In the genomic region with DNA sequence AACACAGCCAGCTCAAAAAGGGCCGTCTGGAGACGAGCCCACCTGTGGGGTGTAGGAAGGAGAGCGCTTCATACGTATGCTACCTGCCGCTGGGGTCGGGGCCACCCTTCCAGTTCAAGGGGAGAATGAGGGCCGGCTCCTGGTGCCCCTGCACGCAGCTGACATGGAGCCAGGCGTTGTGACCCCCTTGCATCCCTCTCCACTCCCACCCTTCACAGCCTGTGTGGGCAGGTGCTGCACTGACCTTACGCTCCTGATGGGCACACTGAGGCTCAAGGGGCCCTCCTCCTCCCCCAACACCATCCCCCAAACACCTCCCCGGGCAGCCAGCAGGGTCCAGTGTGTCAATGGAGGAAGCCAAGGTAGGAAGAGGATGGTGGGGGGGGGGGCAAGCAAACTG, we compare ENCODE assay signal across 9 cellular contexts. TPM values are rescaled to one million over a fixed set of nuclear protein-coding genes. Genes with fewer than 3 reads are reported as not detected.
DNase-seq lines count a peak whose midpoint lies in the region; FAIRE-seq and TF ChIP-seq lines count a peak whose summit lies in the region.
"Not testable (repeated sequence)": the region's sequence is repeated elsewhere in the genome, so short reads cannot be mapped to it uniquely, and the experiment has no call there.
"Had no signal": no experiment of that assay in that cellular context is flagged by ENCODE, and none has a peak within 500 bp of the region (broad histone marks: within the 10 kb centered on the region; RNA-seq: fewer than 3 reads in every experiment).

No MANE protein-coding gene starts in this region.

- H3K27me3 ChIP-seq in ACC112 (ENCODE audit: insufficient read depth, low read length); HUES48 (ENCODE audit: control insufficient read depth, insufficient read depth, low read length); adipocyte (replicated peaks; ENCODE audit: control insufficient read depth, insufficient read depth, low read length); H1 (replicated peaks in 1 of 4; ENCODE audit: control insufficient read depth in 3 of 4, extremely low read depth in 1 of 4, insufficient read depth in 3 of 4, low read length in 3 of 4); right atrium auricular region; rectal smooth muscle tissue (ENCODE audit: control insufficient read depth, insufficient read depth, low read length); thyroid gland: not testable (repeated sequence)

- H3K4me1 ChIP-seq in ACC112 (ENCODE audit: control insufficient read depth, insufficient read depth, low read length, unreplicated experiment) (peaks cover 29% of the 10 kb centered on the region), adipocyte (ENCODE audit: control insufficient read depth, insufficient read depth, low read length) (peaks cover 38% of the 10 kb centered on the region), H1 (replicated peaks in 1 of 4; ENCODE audit: control insufficient read depth in 3 of 4, insufficient read depth in 4 of 4, low read length in 3 of 4) (peaks cover 0 to 23% (median 14%) of the 10 kb centered on the region in 4 experiments; a peak in 6 of 7 replicates), right atrium auricular region (peaks cover 0 to 77% of the 10 kb centered on the region in 2 donors), rectal smooth muscle tissue (ENCODE audit: control insufficient read depth, insufficient read depth, low read length) (peaks cover 40% of the 10 kb centered on the region), thyroid gland (peaks cover 21 to 57% of the 10 kb centered on the region in 2 donors)
- not testable (repeated sequence) for H3K4me1 ChIP-seq in HUES48 (ENCODE audit: control insufficient read depth, insufficient read depth, low read length)

- H3K27me3 Mint-ChIP-seq in mesothelial cell of epicardium (ENCODE audit: low read depth): not testable (repeated sequence)

- not testable (repeated sequence) for H2BK12ac ChIP-seq in H1 (ENCODE audit: low read depth, low read length)

- not testable (repeated sequence) for H3K23me2 ChIP-seq in H1 (ENCODE audit: low read depth, low read length)

- not testable (repeated sequence) for H3K9ac ChIP-seq in HUES48 (ENCODE audit: low read depth, low read length); H1 (replicated peaks in 1 of 4; ENCODE audit: extremely low read depth in 1 of 4, low read depth in 3 of 4, low read length in 3 of 4); rectal smooth muscle tissue (ENCODE audit: low read length)
- H3K9ac ChIP-seq in adipocyte (ENCODE audit: low read length): peak overlapping the region; percentile 76

- H3K14ac ChIP-seq in H1 (ENCODE audit: insufficient read length): not testable (repeated sequence)

- H3K9me3 ChIP-seq in HUES48 (ENCODE audit: control insufficient read depth, insufficient read depth, low read length); adipocyte (ENCODE audit: control insufficient read depth, low read length); H1 (ENCODE audit: insufficient read depth in 2 of 2, low read depth in 1 of 2, low read length in 1 of 2); right atrium auricular region; thyroid gland: not testable (repeated sequence)

- not testable (repeated sequence) for H3K23ac ChIP-seq in H1 (ENCODE audit: insufficient read length)

- H4K8ac ChIP-seq in H1 (ENCODE audit: extremely low read depth, insufficient read depth, low read length): 0 out of 2 replicates have a peak overlapping the region, but pooled peaks have one; percentile 22

- H3K79me1 ChIP-seq in H1 (ENCODE audit: low read depth, low read length): not testable (repeated sequence)

- H2BK20ac ChIP-seq in H1 (ENCODE audit: low read length): not testable (repeated sequence)

- H3K36me3 Mint-ChIP-seq in mesothelial cell of epicardium: not testable (repeated sequence)

- H3K27ac ChIP-seq in ACC112 (ENCODE audit: low read depth, low read length): peak overlapping the region; percentile 78
- H3K27ac ChIP-seq in HUES48 (ENCODE audit: low read depth, low read length): peak overlapping the region; percentile 91
- H3K27ac ChIP-seq in H1 (ENCODE audit: low read depth, low read length): 0 out of 2 replicates have a peak overlapping the region, but pooled peaks have one; percentile 58
- H3K27ac ChIP-seq in right atrium auricular region: peak overlapping the region; percentile 94 to 95
- peak overlapping the region; percentile 98 for H3K27ac ChIP-seq in rectal smooth muscle tissue (ENCODE audit: low read depth, low read length)
- H3K27ac ChIP-seq in thyroid gland: peak overlapping the region in 2 of 3 donors; percentile 82 to 87

- H3K4me3 ChIP-seq in ACC112 (ENCODE audit: low read depth, low read length) (peak overlapping the region; percentile 61), adipocyte (ENCODE audit: low read length) (peak overlapping the region; percentile 37), H1 (ENCODE audit: extremely low read depth in 1 of 4, insufficient read depth in 2 of 4, low read depth in 3 of 4, low read length in 4 of 4) (peak overlapping the region in 1 of 4 experiments; percentile 26; a peak in 1 of 8 replicates), right atrium auricular region (peak overlapping the region; percentile 22 to 41), rectal smooth muscle tissue (ENCODE audit: low read length) (peak overlapping the region; percentile 41)
- not testable (repeated sequence) for H3K4me3 ChIP-seq in HUES48 (ENCODE audit: low read depth, low read length); thyroid gland (replicated peaks in 1 of 3)

- intact Hi-C loops in thyroid gland (cut with DNase I): not testable (repeated sequence)

- not testable (repeated sequence) for H3K56ac ChIP-seq in H1 (replicated peaks; ENCODE audit: insufficient read length, low read depth, low read length)

- TF ChIP-seq POLR2A in H1 (IDR thresholded peaks at IDR 0.05; ENCODE audit: control extremely low read depth in 1 of 2, low read depth in 2 of 2, low read length in 2 of 2); thyroid gland (IDR thresholded peaks at IDR 0.05): not testable (repeated sequence)

- not testable (repeated sequence) for H3K36me3 ChIP-seq in ACC112 (ENCODE audit: insufficient read depth, low read length); HUES48 (ENCODE audit: control insufficient read depth, insufficient read depth, low read length); adipocyte (ENCODE audit: control insufficient read depth, insufficient read depth, low read length, severe bottlenecking); H1 (ENCODE audit: control insufficient read depth in 2 of 4, insufficient read depth in 4 of 4, low read length in 3 of 4); right atrium auricular region; rectal smooth muscle tissue (ENCODE audit: control insufficient read depth, insufficient read depth, low read length); thyroid gland

- peak overlapping the region; percentile 34 to 44; a peak in 1 of 4 replicates for H3K4me2 ChIP-seq in H1 (ENCODE audit: insufficient read depth in 1 of 2, low read depth in 2 of 2, low read length in 2 of 2)

- not testable (repeated sequence) for TF ChIP-seq CTCF in H1 (IDR thresholded peaks at IDR 0.05; ENCODE audit: control extremely low read depth in 1 of 3, insufficient read depth in 1 of 3, low read depth in 1 of 3, low read length in 3 of 3); right atrium auricular region (IDR thresholded peaks at IDR 0.05); mesothelial cell of epicardium (IDR thresholded peaks at IDR 0.05; ENCODE audit: unreplicated experiment); thyroid gland (IDR thresholded peaks at IDR 0.05)

- 0 out of 2 replicates have a peak overlapping the region, but pooled peaks have one; percentile 60 for H2BK5ac ChIP-seq in H1 (ENCODE audit: low read depth, low read length)

- peak overlapping the region; percentile 52 for H3K4me3 Mint-ChIP-seq in mesothelial cell of epicardium

- H2AK5ac ChIP-seq in H1 (ENCODE audit: low read depth, low read length): not testable (repeated sequence)

- H3K79me2 ChIP-seq in ACC112 (ENCODE audit: control insufficient read depth, insufficient read depth, low read length, unreplicated experiment): peaks cover 41% of the 10 kb centered on the region
- peaks cover 0 to 22% of the 10 kb centered on the region in 2 experiments; a peak in 2 of 4 replicates for H3K79me2 ChIP-seq in H1 (ENCODE audit: control insufficient read depth in 1 of 2, insufficient read depth in 2 of 2, low read length in 2 of 2)

- H2BK15ac ChIP-seq in H1 (ENCODE audit: low read length): not testable (repeated sequence)

- H3K18ac ChIP-seq in H1 (ENCODE audit: extremely low read depth, low read length): not testable (repeated sequence)

- DNase-seq in adipocyte (ENCODE audit: low read depth); H1 (ENCODE audit: low read depth in 1 of 2, low spot score in 2 of 2); right atrium auricular region (ENCODE audit: low spot score); mesothelial cell of epicardium (ENCODE audit: low spot score in 2 of 2, unreplicated experiment in 2 of 2); thyroid gland: not testable (repeated sequence)

- peak overlapping the region; percentile 35 for H4K5ac ChIP-seq in H1 (ENCODE audit: insufficient read length, low read depth, low read length)

- peaks cover 32% of the 10 kb centered on the region for H3K4me1 Mint-ChIP-seq in mesothelial cell of epicardium

- H2AFZ ChIP-seq in ACC112 (ENCODE audit: low read length, unreplicated experiment); H1 (ENCODE audit: low read length): not testable (repeated sequence)

- H2BK120ac ChIP-seq in H1 (replicated peaks; ENCODE audit: low read depth, low read length): not testable (repeated sequence)

- not testable (repeated sequence) for H3K9me3 Mint-ChIP-seq in mesothelial cell of epicardium

- not testable (repeated sequence) for FAIRE-seq in H1 (lab: Jason Lieb, UNC)

- POLR2A ChIA-PET in H1 (lab: Charles Lee; ENCODE audit: partially characterized antibody): interaction anchor here (0.6 to 1.5 kb wide), 5 partner anchors 20 to 96 kb away, joined by 3 to 4 read pairs (median 3); a partner anchor contains a TSS

- TF ChIP-seq EP300 in H1 (IDR thresholded peaks at IDR 0.05; ENCODE audit: borderline replicate concordance in 1 of 2, low read depth in 2 of 2, low read length in 2 of 2): not testable (repeated sequence)

- H4K91ac ChIP-seq in H1 (replicated peaks; ENCODE audit: insufficient read length, low read length): not testable (repeated sequence)

- H3K4ac ChIP-seq in H1 (replicated peaks; ENCODE audit: insufficient read length, low read depth, low read length): not testable (repeated sequence)

- peak overlapping the region; percentile 92 for H3K27ac Mint-ChIP-seq in mesothelial cell of epicardium

- CTCF ChIA-PET in H1 (lab: Charles Lee; ENCODE audit: partially characterized antibody): not testable (repeated sequence)

- H4K20me1 ChIP-seq in H1 (replicated peaks in 1 of 2; ENCODE audit: control insufficient read depth in 1 of 2, insufficient read depth in 2 of 2, low read length in 2 of 2): not testable (repeated sequence)

- 70% methylated on average over 7 of the region's 11 CpGs; no CpG with 5 or more reads in 1 of the 2 experiments for WGBS in H1 (ENCODE audit: extremely low coverage in 1 of 2, insufficient coverage in 1 of 2, insufficient read length in 1 of 2, insufficient replicate concordance in 2 of 2, low coverage in 1 of 2, low lambda C conversion rate in 2 of 2, missing lambda C conversion rate in 1 of 2), 2 experiments
- WGBS in thyroid gland, 2 donors: 64 to 73% methylated on average over 3 to 8 of the region's 11 CpGs

- not testable (repeated sequence) for TF ChIP-seq RAD21 in H1 (IDR thresholded peaks at IDR 0.05 in 1 of 2, conservative IDR thresholded peaks at IDR 0.05 in 1 of 2; ENCODE audit: low read depth in 2 of 2, low read length in 2 of 2)

RNA-seq across cellular contexts. Expression of a gene that starts 10.1 kb away (rescaled TPM):
- 52.7 and 63.5 TPM in 2 replicates for total RNA-seq in H1 (2021; fragmentation: NEBNext Ultra II Directional; extraction: Animal tissue kit (Norgen Biotek cat#: 25700))
- polyA plus RNA-seq in H1 (2011; rRNA removed): 40.6 and 59.4 TPM in 2 replicates
- polyA plus RNA-seq in H1 (2011; cell fraction: cytosol; rRNA removed): 50.0 TPM
- polyA plus RNA-seq in H1 (2011; cell fraction: nucleus; rRNA removed): 380 TPM
- polyA plus RNA-seq in H1 (2012, experiment 1 of 2): 37.9 to 66.9 TPM (median 59.1 TPM) in 4 replicates
- 29.8 TPM for polyA plus RNA-seq in H1 (2012, experiment 2 of 2)
- 28.9 TPM for polyA plus RNA-seq in H1 (2013, experiment 1 of 2)
- 27.1 TPM for polyA plus RNA-seq in H1 (2013, experiment 2 of 2)
- 24.8 and 36.2 TPM in 2 replicates for polyA minus RNA-seq in H1 (2011; rRNA and poly(A)+ RNA removed)
- 37.0 TPM for polyA minus RNA-seq in H1 (2011; cell fraction: cytosol; rRNA and poly(A)+ RNA removed)
- 106 TPM for polyA minus RNA-seq in H1 (2011; cell fraction: nucleus; rRNA and poly(A)+ RNA removed)
- total RNA-seq in right atrium auricular region: 100 to 1,000 TPM; 218 to 276 TPM
- 173 to 183 TPM (median 175 TPM) in 3 replicates for total RNA-seq in mesothelial cell of epicardium
- total RNA-seq in thyroid gland: 100 to 1,000 TPM in 1 of 4 donors, 10 to 100 TPM in 3; 66.9 to 153 (median 87.7) TPM

RNA-seq across cellular contexts. Expression of a gene that starts 22.8 kb away (rescaled TPM):
- total RNA-seq in H1 (2021; fragmentation: NEBNext Ultra II Directional; extraction: Animal tissue kit (Norgen Biotek cat#: 25700)): 4.3 and 5.3 TPM in 2 replicates
- 5.4 and 6.6 TPM in 2 replicates for polyA plus RNA-seq in H1 (2011; rRNA removed)
- polyA plus RNA-seq in H1 (2011; cell fraction: cytosol; rRNA removed): 7.4 TPM
- polyA plus RNA-seq in H1 (2011; cell fraction: nucleus; rRNA removed): 23.2 TPM
- polyA plus RNA-seq in H1 (2012, experiment 1 of 2): 6.8 to 14.2 TPM (median 12.7 TPM) in 4 replicates
- 4.8 TPM for polyA plus RNA-seq in H1 (2012, experiment 2 of 2)
- polyA plus RNA-seq in H1 (2013, experiment 1 of 2): 11.6 TPM
- polyA plus RNA-seq in H1 (2013, experiment 2 of 2): 13.9 TPM
- 2.4 and 2.6 TPM in 2 replicates for polyA minus RNA-seq in H1 (2011; rRNA and poly(A)+ RNA removed)
- polyA minus RNA-seq in H1 (2011; cell fraction: cytosol; rRNA and poly(A)+ RNA removed): 2.0 TPM
- polyA minus RNA-seq in H1 (2011; cell fraction: nucleus; rRNA and poly(A)+ RNA removed): 3.2 TPM
- total RNA-seq in right atrium auricular region: 1 to 10 TPM in 1 of 2 donors, under 1 TPM in 1; 0.31 to 1.4 TPM
- total RNA-seq in mesothelial cell of epicardium: 1.1 to 1.5 TPM (median 1.3 TPM) in 3 replicates
- total RNA-seq in thyroid gland: 1 to 10 TPM in 1 of 4 donors, under 1 TPM in 2, not detected in 1; 0.40 to 1.6 (median 0.89) TPM
- total RNA-seq: mononuclear cell had no signal

RNA-seq across cellular contexts. Expression of a gene that starts 30.0 kb away (rescaled TPM):
- 148 and 155 TPM in 2 replicates for total RNA-seq in H1 (2021; fragmentation: NEBNext Ultra II Directional; extraction: Animal tissue kit (Norgen Biotek cat#: 25700))
- 96.8 and 140 TPM in 2 replicates for polyA plus RNA-seq in H1 (2011; rRNA removed)
- 87.7 TPM for polyA plus RNA-seq in H1 (2011; cell fraction: cytosol; rRNA removed)
- polyA plus RNA-seq in H1 (2011; cell fraction: nucleus; rRNA removed): 166 TPM
- polyA plus RNA-seq in H1 (2012, experiment 1 of 2): 72.2 to 138 TPM (median 118 TPM) in 4 replicates
- polyA plus RNA-seq in H1 (2012, experiment 2 of 2): 99.5 TPM
- 119 TPM for polyA plus RNA-seq in H1 (2013, experiment 1 of 2)
- polyA plus RNA-seq in H1 (2013, experiment 2 of 2): 114 TPM
- polyA minus RNA-seq in H1 (2011; rRNA and poly(A)+ RNA removed): 88.7 and 112 TPM in 2 replicates
- polyA minus RNA-seq in H1 (2011; cell fraction: cytosol; rRNA and poly(A)+ RNA removed): 80.9 TPM
- 56.2 TPM for polyA minus RNA-seq in H1 (2011; cell fraction: nucleus; rRNA and poly(A)+ RNA removed)
- total RNA-seq in right atrium auricular region (10 to 100 TPM; 16.1 to 27.0 TPM), mesothelial cell of epicardium (63.1 to 68.5 TPM (median 66.1 TPM) in 3 replicates), thyroid gland (10 to 100 TPM; 27.7 to 51.9 (median 41.5) TPM)
